Comparison of ENCODE assay signal across 10 cellular contexts in genomic region chr2:37768491-37768925, GRCh38.
DNase-seq lines count a peak whose midpoint lies in the region; ATAC-seq and TF ChIP-seq lines count a peak whose summit lies in the region.
"Had no signal": no experiment of that assay in that cellular context is flagged by ENCODE, and none has a peak within 500 bp of the region (broad histone marks: within the 10 kb centered on the region; RNA-seq: fewer than 3 reads in every experiment).

No MANE protein-coding gene starts in this region.

- no peak overlapping the region for H3K9ac ChIP-seq in HCT116 (ENCODE audit: low read length)

- H3K27me3 Mint-ChIP-seq in naive thymus-derived CD4-positive, alpha-beta T cell = peaks cover 0 to 5% (median 0%) of the 10 kb centered on the region in 5 donors
- H3K27me3 Mint-ChIP-seq: stimulated activated naive CD8-positive, alpha-beta T cell treated with anti-CD3 and anti-CD28 coated beads, Interleukin-15, Interleukin-2, amounts not matched to agents 100 ng/mL and 50 ng/mL, for 24 hours had no signal

- RAD21 ChIA-PET in HCT116 (lab: Charles Lee; ENCODE audit: low non-redundant PET in 1 of 2, low total read pairs in 2 of 2, uncharacterized antibody in 2 of 2, unreplicated experiment in 2 of 2) = no interaction called here

- H3K79me2 ChIP-seq in HCT116 (ENCODE audit: insufficient read depth, low read length) = no peaks in the 10 kb centered on the region

- no peak for TF ChIP-seq RAD21 in HCT116 (IDR thresholded peaks at IDR 0.05; ENCODE audit: low read depth)

- POLR2A ChIA-PET in HCT116 (lab: Charles Lee) = no interaction called here
- POLR2A ChIA-PET in naive thymus-derived CD4-positive, alpha-beta T cell (lab: Charles Lee) = no interaction called here

- CTCF ChIA-PET in HCT116 (lab: Charles Lee) = no interaction called here
- CTCF ChIA-PET in naive thymus-derived CD4-positive, alpha-beta T cell (lab: Charles Lee) = no interaction called here

- H3K36me3 Mint-ChIP-seq in naive thymus-derived CD4-positive, alpha-beta T cell = peaks cover 0 to 4% (median 0%) of the 10 kb centered on the region in 5 donors

- H3K27me3 ChIP-seq in HCT116 (ENCODE audit: insufficient read depth, low read length) = no peaks in the 10 kb centered on the region
- no peaks in the 10 kb centered on the region for H3K27me3 ChIP-seq in naive thymus-derived CD4-positive, alpha-beta T cell (ENCODE audit: control insufficient read depth in 2 of 2, insufficient read depth in 2 of 2, low read length in 2 of 2)

- H3K4me1 Mint-ChIP-seq in naive thymus-derived CD4-positive, alpha-beta T cell = peaks cover 0 to 11% (median 2%) of the 10 kb centered on the region in 7 donors

- H3K36me3 ChIP-seq in HCT116 (ENCODE audit: control insufficient read depth in 1 of 2, insufficient read depth in 2 of 2, low read length in 2 of 2) = no peaks in the 10 kb centered on the region
- no peaks in the 10 kb centered on the region for H3K36me3 ChIP-seq in naive thymus-derived CD4-positive, alpha-beta T cell (ENCODE audit: control insufficient read depth in 2 of 3, insufficient read depth in 3 of 3, low read length in 3 of 3)

- no peak overlapping the region for H2AFZ ChIP-seq in HCT116 (ENCODE audit: low read depth, low read length, poor library complexity, severe bottlenecking)

- H3K9me2 ChIP-seq in HCT116 (ENCODE audit: insufficient read depth) = no peaks in the 10 kb centered on the region

- TF ChIP-seq POLR2A in HCT116 (IDR thresholded peaks at IDR 0.05; ENCODE audit: borderline replicate concordance, extremely low read depth, insufficient read depth, insufficient read length) = no peak

- no peak overlapping the region for H3K27ac ChIP-seq in HCT116 (ENCODE audit: low read depth, low read length)
- no peak overlapping the region for H3K27ac ChIP-seq in naive thymus-derived CD4-positive, alpha-beta T cell (ENCODE audit: low read depth, low read length)

- DNase-seq in HCT116 (ENCODE audit: low read depth, low spot score) = no peak
- DNase-seq in amniotic epithelial cell (ENCODE audit: low read depth) = peak; percentile 98
- DNase-seq in iris pigment epithelial cell (ENCODE audit: low read depth) = peak; percentile 97
- DNase-seq in stromal cell of bone marrow (ENCODE audit: low read depth) = peak; percentile 88
- DNase-seq in activated gamma-delta T cell treated with Interleukin-2 at 50 U/mL for 16 hours = no peak
- DNase-seq in ecto neural progenitor cell (ENCODE audit: low spot score) = no peak
- no peak for DNase-seq in effector CD8-positive, alpha-beta T cell (lab: John Stamatoyannopoulos, UW)
- no peak for DNase-seq in naive thymus-derived CD4-positive, alpha-beta T cell
- DNase-seq: activated gamma-delta T cell had no signal

- no peak overlapping the region for H3K4me3 ChIP-seq in HCT116 (replicated peaks in 1 of 2; ENCODE audit: low read depth in 1 of 2, low read length in 2 of 2)
- H3K4me3 ChIP-seq in naive thymus-derived CD4-positive, alpha-beta T cell (ENCODE audit: low read length) = no peak overlapping the region

- H3K27ac Mint-ChIP-seq in naive thymus-derived CD4-positive, alpha-beta T cell = no peak overlapping the region
- H3K27ac Mint-ChIP-seq: stimulated activated naive CD8-positive, alpha-beta T cell treated with anti-CD3 and anti-CD28 coated beads, Interleukin-15, Interleukin-2, amounts not matched to agents 100 ng/mL and 50 ng/mL, for 24 hours had no signal

- no peaks in the 10 kb centered on the region for H4K20me1 ChIP-seq in HCT116 (ENCODE audit: insufficient read depth)

- H3K9me3 Mint-ChIP-seq in naive thymus-derived CD4-positive, alpha-beta T cell = peaks cover 0 to 17% (median 3%) of the 10 kb centered on the region in 11 donors
- H3K9me3 Mint-ChIP-seq: stimulated activated naive CD8-positive, alpha-beta T cell treated with anti-CD3 and anti-CD28 coated beads, Interleukin-15, Interleukin-2, amounts not matched to agents 100 ng/mL and 50 ng/mL, for 24 hours had no signal

- no peak for TF ChIP-seq CTCF in HCT116 (IDR thresholded peaks at IDR 0.05 in 2 of 3, conservative IDR thresholded peaks at IDR 0.05 in 1 of 3; ENCODE audit: borderline replicate concordance in 1 of 3, insufficient read depth in 1 of 3, low read depth in 2 of 3, low read length in 2 of 3)

- peaks cover 4 to 15% of the 10 kb centered on the region in 2 experiments for H3K4me1 ChIP-seq in HCT116 (ENCODE audit: control insufficient read depth in 1 of 2, insufficient read depth in 2 of 2, low read length in 2 of 2)
- H3K4me1 ChIP-seq in naive thymus-derived CD4-positive, alpha-beta T cell (ENCODE audit: control insufficient read depth in 2 of 2, insufficient read depth in 2 of 2, low read length in 2 of 2) = no peaks in the 10 kb centered on the region

- H3K4me3 Mint-ChIP-seq in naive thymus-derived CD4-positive, alpha-beta T cell = no peak overlapping the region
- H3K4me3 Mint-ChIP-seq: stimulated activated naive CD8-positive, alpha-beta T cell treated with anti-CD3 and anti-CD28 coated beads, Interleukin-15, Interleukin-2, amounts not matched to agents 100 ng/mL and 50 ng/mL, for 24 hours had no signal

- ATAC-seq in HCT116 = peak; percentile 84
- ATAC-seq in naive thymus-derived CD4-positive, alpha-beta T cell = no peak

- H3K4me2 ChIP-seq in HCT116 (ENCODE audit: low read length) = peak overlapping the region; percentile 46

- intact Hi-C loops in HCT116 (cut with micrococcal nuclease) = no loop called here
- intact Hi-C loops in naive thymus-derived CD4-positive, alpha-beta T cell (cut with micrococcal nuclease) = no loop called here

- no TSS peak for BruUV-seq in HCT116 (replicated peaks; lab: Mats Ljungman, UMichigan)

- no peaks in the 10 kb centered on the region for H3K9me3 ChIP-seq in HCT116 (ENCODE audit: control insufficient read depth in 1 of 2, insufficient read depth in 1 of 2, low read depth in 1 of 2, low read length in 2 of 2)
- H3K9me3 ChIP-seq in naive thymus-derived CD4-positive, alpha-beta T cell (ENCODE audit: control insufficient read depth in 2 of 3, low read length in 3 of 3) = no peaks in the 10 kb centered on the region

TF ChIP-seq in HCT116, 20 proteins besides CTCF, POLR2A, EP300 and RAD21 (continues in another document):
- TF ChIP-seq SIN3A (IDR thresholded peaks at IDR 0.05; ENCODE audit: low read depth) (no peak), CBX3 (IDR thresholded peaks at IDR 0.05; ENCODE audit: low read depth) (no peak), ELF1 (IDR thresholded peaks at IDR 0.05; ENCODE audit: borderline replicate concordance, low read depth) (no peak), REST (IDR thresholded peaks at IDR 0.05; ENCODE audit: low read depth) (no peak), FOSL1 (IDR thresholded peaks at IDR 0.05; ENCODE audit: low read depth) (no peak), YY1 (IDR thresholded peaks at IDR 0.05; ENCODE audit: extremely low read depth, insufficient replicate concordance, low read depth, low read length) (no peak), TCF7L2 (IDR thresholded peaks at IDR 0.05; ENCODE audit: borderline replicate concordance, extremely low read depth, insufficient read depth, insufficient read length) (no peak), ZNF274 (IDR thresholded peaks at IDR 0.05; ENCODE audit: low read depth, low read length) (no peak), POLR2AphosphoS5 (IDR thresholded peaks at IDR 0.05; ENCODE audit: low read depth, low read length) (no peak), SP1 (IDR thresholded peaks at IDR 0.05; ENCODE audit: low read depth) (no peak), EZH2 (IDR thresholded peaks at IDR 0.05) (no peak), EGR1 (IDR thresholded peaks at IDR 0.05; ENCODE audit: low read depth) (no peak), JUND (IDR thresholded peaks at IDR 0.05) (no peak), EZH2phosphoT487 (IDR thresholded peaks at IDR 0.05; ENCODE audit: borderline replicate concordance) (no peak), SRF (IDR thresholded peaks at IDR 0.05; ENCODE audit: low read depth) (no peak), MAX (IDR thresholded peaks at IDR 0.05) (no peak)

Comparison
In these comparisons a context has a peak if more than half of its experiments do, and no peak if none do; other contexts are left out.
1. DNase-seq: peak in amniotic epithelial cell (single experiment), iris pigment epithelial cell (single experiment) and stromal cell of bone marrow (single experiment); none in HCT116 (single experiment), activated gamma-delta T cell treated with Interleukin-2 at 50 U/mL for 16 hours (single experiment), ecto neural progenitor cell (single experiment), effector CD8-positive, alpha-beta T cell (single experiment) and naive thymus-derived CD4-positive, alpha-beta T cell (0 of 9).